In genomic region chr17:58413684-58414083, GRCh38 we compare ENCODE assay signal across 17 cellular contexts. TPM values are rescaled to one million over a fixed set of nuclear protein-coding genes. Genes with fewer than 3 reads are reported as not detected.
DNase-seq lines count a peak whose midpoint lies in the region; ATAC-seq, FAIRE-seq and TF ChIP-seq lines count a peak whose summit lies in the region.
"Had no signal": no experiment of that assay in that cellular context is flagged by ENCODE, and none has a peak within 500 bp of the region (broad histone marks: within the 10 kb centered on the region; RNA-seq: fewer than 3 reads in every experiment).

No MANE protein-coding gene starts in this region.

- 49% methylated on average over 2 of the region's 2 CpGs for WGBS in K562 (ENCODE audit: insufficient coverage, low coverage, missing lambda C conversion rate)
- 89% methylated on average over 2 of the region's 2 CpGs for WGBS in mesenchymal stem cell
- 37% methylated on average over 2 of the region's 2 CpGs for WGBS in right cardiac atrium

- no peak for TF ChIP-seq RAD21 in K562 (CRISPR knock-in tag; conservative IDR thresholded peaks at IDR 0.05 in 1 of 2, IDR thresholded peaks at IDR 0.05 in 1 of 2)

- H3K18ac ChIP-seq in mesenchymal stem cell (ENCODE audit: low read depth in 1 of 2, low read length in 2 of 2) = no peak overlapping the region

- no peak overlapping the region for H4K91ac ChIP-seq in mesenchymal stem cell (ENCODE audit: low read length)

- no peaks in the 10 kb centered on the region for H3K36me3 ChIP-seq in K562 (ENCODE audit: control insufficient read depth, insufficient read depth, low read length)
- peaks cover 0 to 3% of the 10 kb centered on the region in 2 donors for H3K36me3 ChIP-seq in mucosa of rectum (ENCODE audit: control insufficient read depth in 2 of 2, insufficient read depth in 2 of 2, low read length in 2 of 2)
- H3K36me3 ChIP-seq in mesenchymal stem cell (ENCODE audit: control insufficient read depth in 1 of 2, insufficient read depth in 2 of 2, low read depth in 1 of 2, low read length in 2 of 2) = no peaks in the 10 kb centered on the region
- H3K36me3 ChIP-seq: gastrocnemius medialis, SJSA1, stomach had no signal

- H2AFZ ChIP-seq in K562 (ENCODE audit: low read depth, low read length) (peak overlapping the region; percentile 73), mesenchymal stem cell (ENCODE audit: low read depth, low read length) (no peak overlapping the region)

- no TSS peak for BruUV-seq in K562 (replicated peaks; lab: Mats Ljungman, UMichigan)

- H4K20me1 ChIP-seq in K562 (replicated peaks; ENCODE audit: control insufficient read depth, insufficient read depth, low read length) = no peaks in the 10 kb centered on the region

- ATAC-seq in K562 = no peak
- no peak for ATAC-seq in right cardiac atrium

- TF ChIP-seq CTCF in K562 (IDR thresholded peaks at IDR 0.05 in 2 of 3, conservative IDR thresholded peaks at IDR 0.05 in 1 of 3; ENCODE audit: insufficient read depth in 2 of 3, low read depth in 1 of 3, low read length in 3 of 3) = no peak

- no peak overlapping the region for H3K14ac ChIP-seq in mesenchymal stem cell (ENCODE audit: low read length in 2 of 2)

- H3K23ac ChIP-seq in mesenchymal stem cell (ENCODE audit: low read length in 2 of 2) = no peak overlapping the region

- no peaks in the 10 kb centered on the region for H3K9me1 ChIP-seq in K562 (ENCODE audit: control insufficient read depth, insufficient read depth, low read length)

- H3K4me3 ChIP-seq in K562 (0 out of 2 replicates have a peak overlapping the region, but pooled peaks have one; percentile 4), mucosa of rectum (ENCODE audit: low read length in 2 of 2) (peak overlapping the region; percentile 85 to 87), mesenchymal stem cell (ENCODE audit: insufficient read depth in 1 of 2, low read depth in 1 of 2, low read length in 2 of 2) (no peak overlapping the region), right cardiac atrium (ENCODE audit: low read length) (no peak overlapping the region)
- H3K4me3 ChIP-seq: gastrocnemius medialis, SJSA1 had no signal

- CTCF ChIA-PET in K562 (lab: Yijun Ruan, JAX; ENCODE audit: low intra/inter-chr PET ratio) = no interaction called here

- H3K4me2 ChIP-seq in K562 (ENCODE audit: insufficient read depth, low read length) (peak overlapping the region; percentile 49), mesenchymal stem cell (ENCODE audit: low read length, poor library complexity, severe bottlenecking) (no peak overlapping the region)

- TF ChIP-seq EP300 in K562 (IDR thresholded peaks at IDR 0.05; ENCODE audit: low read length) = no peak

- H3K9ac ChIP-seq in K562 (ENCODE audit: insufficient read depth in 1 of 2, low read depth in 2 of 2, low read length in 2 of 2) = peak overlapping the region in 1 of 2 experiments; percentile 59; a peak in 2 of 4 replicates
- H3K9ac ChIP-seq in mucosa of rectum (ENCODE audit: low read depth in 1 of 2, low read length in 2 of 2) = peak overlapping the region; percentile 19 to 86
- no peak overlapping the region for H3K9ac ChIP-seq in mesenchymal stem cell (ENCODE audit: low read length)

- H3K79me1 ChIP-seq in mesenchymal stem cell (replicated peaks; ENCODE audit: low read length, poor library complexity, severe bottlenecking) = no peaks in the 10 kb centered on the region

- no peak overlapping the region for H2BK12ac ChIP-seq in mesenchymal stem cell (ENCODE audit: low read length in 2 of 2)

- POLR2A ChIA-PET in K562 (lab: Yijun Ruan, JAX) = interaction anchor here (0.6 to 5.8 kb wide), 10 partner anchors 13 to 101 kb away, joined by 3 to 79 read pairs (median 4); no protein-coding TSS in a partner anchor

- FAIRE-seq in K562 (lab: Jason Lieb, UNC) = no peak
- FAIRE-seq: endometrium had no signal

- no peak overlapping the region for H2AK5ac ChIP-seq in mesenchymal stem cell (ENCODE audit: low read length, severe bottlenecking)

- DNase-seq in G401 (ENCODE audit: low spot score) (peak; percentile 49), HT-29 (ENCODE audit: low spot score) (peak; percentile 62), K562 (ENCODE audit: extremely low read depth in 1 of 4, low spot score in 3 of 4) (no peak), SIG-M5 (lab: John Stamatoyannopoulos, UW) (no peak), mesenchymal stem cell (no peak), right cardiac atrium (no peak)
- DNase-seq: activated naive CD4-positive, alpha-beta T cell; gastrocnemius medialis; H9; NCI-H1048; nucleus accumbens; stomach had no signal

- no peak overlapping the region for H2BK120ac ChIP-seq in mesenchymal stem cell (ENCODE audit: low read depth, low read length)

- peaks cover 53% of the 10 kb centered on the region for H3K79me2 ChIP-seq in K562 (ENCODE audit: control insufficient read depth, insufficient read depth, low read length)

- in situ Hi-C loops in G401 (cut with HindIII; ENCODE audit: low sequenced_read_pairs) (no loop called here), K562 (cut with MboI) (no loop called here)

- H3K27me3 ChIP-seq in K562 (ENCODE audit: control insufficient read depth in 2 of 2, insufficient read depth in 2 of 2, low read length in 2 of 2) (no peaks in the 10 kb centered on the region), mucosa of rectum (ENCODE audit: control insufficient read depth in 2 of 2, insufficient read depth in 2 of 2, low read length in 2 of 2) (no peaks in the 10 kb centered on the region), mesenchymal stem cell (ENCODE audit: control insufficient read depth in 1 of 2, insufficient read depth in 1 of 2, low read length in 2 of 2) (peaks cover 0 to 4% of the 10 kb centered on the region in 2 experiments), right cardiac atrium (ENCODE audit: control insufficient read depth, insufficient read depth) (no peaks in the 10 kb centered on the region)
- H3K27me3 ChIP-seq: gastrocnemius medialis, stomach had no signal

- TF ChIP-seq POLR2A in K562 (conservative IDR thresholded peaks at IDR 0.05) = no peak

- H3K4me1 ChIP-seq in K562 (replicated peaks in 1 of 2; ENCODE audit: control insufficient read depth in 2 of 2, insufficient read depth in 2 of 2, low read length in 2 of 2) = peaks cover 7 to 11% of the 10 kb centered on the region in 2 experiments; a peak in 4 of 5 replicates
- peaks cover 10 to 27% of the 10 kb centered on the region in 2 donors for H3K4me1 ChIP-seq in mucosa of rectum (ENCODE audit: control insufficient read depth in 2 of 2, insufficient read depth in 2 of 2, low read length in 2 of 2)
- H3K4me1 ChIP-seq in mesenchymal stem cell (ENCODE audit: control insufficient read depth, insufficient read depth, low read depth, low read length) = no peaks in the 10 kb centered on the region
- H3K4me1 ChIP-seq in right cardiac atrium (ENCODE audit: control insufficient read depth, insufficient read depth, low read length) = no peaks in the 10 kb centered on the region
- H3K4me1 ChIP-seq: SJSA1 had no signal

- H4K8ac ChIP-seq in mesenchymal stem cell (ENCODE audit: low read length) = no peak overlapping the region

- peak overlapping the region; percentile 59 for H3K27ac ChIP-seq in K562 (ENCODE audit: extremely low read depth, low read depth, low read length)
- peak overlapping the region in 1 of 2 donors; percentile 70 for H3K27ac ChIP-seq in mucosa of rectum (ENCODE audit: low read depth in 2 of 2, low read length in 2 of 2)
- H3K27ac ChIP-seq in mesenchymal stem cell (ENCODE audit: low read length, poor library complexity, severe bottlenecking) = no peak overlapping the region
- H3K27ac ChIP-seq in right cardiac atrium (ENCODE audit: low read length) = no peak overlapping the region
- H3K27ac ChIP-seq: C4-2B, gastrocnemius medialis, SJSA1 had no signal

- intact Hi-C loops in K562 (cut with micrococcal nuclease) (no loop called here), right cardiac atrium (cut with DNase I) (no loop called here)

- no peak overlapping the region for H2BK5ac ChIP-seq in mesenchymal stem cell (ENCODE audit: low read depth, low read length, poor library complexity, severe bottlenecking)

- H2BK15ac ChIP-seq in mesenchymal stem cell (ENCODE audit: low read depth, poor library complexity, severe bottlenecking) = no peak overlapping the region

- H3K9me3 ChIP-seq in K562 (replicated peaks; ENCODE audit: control insufficient read depth, insufficient read depth, low read depth, low read length) (no peaks in the 10 kb centered on the region), mucosa of rectum (ENCODE audit: control insufficient read depth in 2 of 2, low read length in 2 of 2) (no peaks in the 10 kb centered on the region), mesenchymal stem cell (ENCODE audit: control insufficient read depth, low read length) (no peaks in the 10 kb centered on the region), right cardiac atrium (ENCODE audit: control insufficient read depth, low read length) (no peaks in the 10 kb centered on the region)
- H3K9me3 ChIP-seq: gastrocnemius medialis, SJSA1, stomach had no signal

- H3K4ac ChIP-seq in mesenchymal stem cell (ENCODE audit: low read depth in 1 of 2, low read length in 2 of 2) = no peak overlapping the region

TF ChIP-seq in K562, 482 proteins besides CTCF, POLR2A, EP300 and RAD21 (continues in another document):
- no peak for TF ChIP-seq ZNF174 (CRISPR knock-in tag; IDR thresholded peaks at IDR 0.05)
- TF ChIP-seq MEF2D (tag; conservative IDR thresholded peaks at IDR 0.05; ENCODE audit: low read depth) = no peak
- no peak for TF ChIP-seq ZSCAN29 (IDR thresholded peaks at IDR 0.05)

RNA-seq across cellular contexts. Expression of gene RNF43, which starts 3.6 kb away (rescaled TPM):
- total RNA-seq in G401 (2014; rRNA removed; shearing (Covaris generic)) = not detected in 2 replicates
- 113 and 136 TPM in 2 replicates for total RNA-seq in HT-29 (2014; rRNA removed; shearing (Covaris generic))
- total RNA-seq in K562 (2011; cell fraction: chromatin; rRNA removed; ENCODE audit: low replicate concordance) = 8.4 and 9.4 TPM in 2 replicates
- total RNA-seq in K562 (2011; cell fraction: nucleolus; rRNA removed) = 5.0 and 6.2 TPM in 2 replicates
- total RNA-seq in K562 (2011; cell fraction: nucleoplasm; rRNA removed) = 7.3 and 9.5 TPM in 2 replicates
- total RNA-seq in K562 (2014; rRNA removed) = 1.5 and 2.0 TPM in 2 replicates
- total RNA-seq in K562 (2014; rRNA removed; fragmentation: Illumina TruSeq; extraction: Trizol) = 1.5 TPM in 2 replicates
- total RNA-seq in K562 (2015; rRNA removed; fragmentation: Illumina TruSeq; extraction: Trizol) = 1.2 TPM in 2 replicates
- 2.3 and 2.7 TPM in 2 replicates for total RNA-seq in K562 (2021)
- 0.75 and 1.2 TPM in 2 replicates for polyA plus RNA-seq in K562 (2011; rRNA removed)
- polyA plus RNA-seq in K562 (2011; cell fraction: cytosol; rRNA removed) = 0.47 and 0.79 TPM in 2 replicates
- 2.0 and 2.8 TPM in 2 replicates for polyA plus RNA-seq in K562 (2011; cell fraction: nucleus; rRNA removed)
- polyA plus RNA-seq in K562 (2012) = 2.6 and 3.4 TPM in 2 replicates
- 1.7 and 2.1 TPM in 2 replicates for polyA plus RNA-seq in K562 (2014; fragmentation: Illumina TruSeq; extraction: Trizol)
- under 1 TPM; 0.29 to 0.51 TPM for polyA plus RNA-seq in K562 (2014; fragmentation: Nextera tagmentation; extraction: Ambion mirVana)
- polyA plus RNA-seq in K562 (2014; rRNA removed) = 1.4 TPM in 2 replicates
- polyA minus RNA-seq in K562 (2011; rRNA and poly(A)+ RNA removed) = 1.1 and 3.1 TPM in 2 replicates
- polyA minus RNA-seq in K562 (2011; cell fraction: cytosol; rRNA and poly(A)+ RNA removed) = 0.29 and 2.1 TPM in 2 replicates
- polyA minus RNA-seq in K562 (2011; cell fraction: nucleus; rRNA and poly(A)+ RNA removed) = 0.89 and 1.3 TPM in 2 replicates
- polyA plus RNA-seq in mesenchymal stem cell (2013, experiment 1 of 2) = 0.01 TPM
- polyA plus RNA-seq in mesenchymal stem cell (2013, experiment 2 of 2) = not detected
- total RNA-seq in right cardiac atrium = 1 to 10 TPM; 2.0 to 8.1 (median 4.3) TPM
- polyA plus RNA-seq in right cardiac atrium = 3.7 TPM
- total RNA-seq: mesenteric fat pad had no signal

Comparison
In these comparisons a context has a peak if more than half of its experiments do, and no peak if none do; other contexts are left out.
1. DNase-seq: peak in G401 (single experiment) and HT-29 (single experiment); none in K562 (0 of 4), SIG-M5 (single experiment), mesenchymal stem cell (single experiment) and right cardiac atrium (0 of 3).
2. H3K4me3 ChIP-seq: peak in K562 (single experiment) and mucosa of rectum (2 of 2); none in mesenchymal stem cell (0 of 2) and right cardiac atrium (single experiment).
3. RNA of gene RNF43, which starts 3.6 kb away (total RNA-seq): 113 to 136 TPM in HT-29; 2.0 to 8.1 TPM in right cardiac atrium, 1.2 to 9.5 TPM in K562 and not detected in G401; every median in the first group is over 10 times any median in the second.